Comparison of ENCODE assay signal across 1 cellular context in genomic region chr7:17299477-17299991, GRCh38.
TF ChIP-seq lines count a peak whose summit lies in the region.

No MANE protein-coding gene starts in this region.

TF ChIP-seq in GM12878, 131 proteins besides CTCF, POLR2A, EP300 and RAD21 (continued from another document):
- TF ChIP-seq RELB (IDR thresholded peaks at IDR 0.05; ENCODE audit: low read depth) (0 out of 2 replicates have a peak, but pooled peaks have one; percentile 26), ATF7 (IDR thresholded peaks at IDR 0.05; ENCODE audit: low read depth) (peak; percentile 23; the same call in 1 of the 2 replicates), YY1 (IDR thresholded peaks at IDR 0.05; ENCODE audit: low read depth, low read length) (0 out of 2 replicates have a peak, but pooled peaks have one; percentile 11)
